Comparison of ENCODE assay signal across 28 cellular contexts in the genomic region with DNA sequence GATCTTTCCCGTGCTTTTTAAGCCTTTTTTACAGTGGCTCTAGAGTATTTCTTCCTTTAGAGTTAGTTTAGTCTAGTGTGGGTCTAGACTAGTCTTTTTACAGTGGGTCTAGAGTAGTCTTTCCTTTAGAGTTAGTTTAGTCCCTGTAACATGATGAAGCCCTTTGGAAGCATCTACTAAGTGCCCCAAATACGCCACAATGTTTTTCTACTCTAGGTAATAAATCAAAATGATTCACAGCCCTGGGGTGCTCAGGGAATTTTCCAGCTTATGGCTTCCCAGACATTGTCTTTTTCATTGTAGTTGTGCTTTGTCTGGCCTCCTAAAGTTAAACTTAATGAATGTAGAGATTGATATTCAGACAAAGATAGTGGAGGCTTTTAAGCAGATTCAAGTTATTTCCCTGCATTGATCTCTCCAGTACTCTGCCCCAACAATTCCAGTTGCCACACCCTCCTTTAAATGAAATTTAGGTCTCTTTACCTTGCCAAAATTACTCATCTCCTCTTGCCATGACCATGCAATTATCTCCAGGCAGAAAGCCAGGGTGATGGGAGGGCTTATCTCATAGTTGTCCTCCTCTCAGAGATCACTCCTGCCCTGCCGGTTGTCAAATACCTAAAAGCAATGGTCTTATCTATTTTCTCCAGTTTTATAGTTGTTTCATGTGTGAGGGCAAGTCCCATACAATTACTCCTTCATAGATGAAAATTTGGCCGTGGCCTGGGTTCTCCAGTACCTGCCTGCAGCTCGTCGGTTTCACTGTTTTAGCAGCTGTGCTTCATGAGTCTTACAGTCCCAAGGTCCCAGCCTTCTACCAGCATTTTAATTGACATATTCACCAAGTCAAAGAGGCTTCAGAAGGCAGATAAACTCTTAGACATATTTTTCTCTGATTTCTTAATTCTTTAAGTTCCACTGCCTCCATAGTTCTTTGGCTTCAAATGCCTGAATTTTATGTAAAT.
DNase-seq lines count a peak whose midpoint lies in the region; ATAC-seq and TF ChIP-seq lines count a peak whose summit lies in the region.
"Had no signal": no experiment of that assay in that cellular context is flagged by ENCODE, and none has a peak within 500 bp of the region (broad histone marks: within the 10 kb centered on the region; RNA-seq: fewer than 3 reads in every experiment).

No MANE protein-coding gene starts in this region.

- BruUV-seq in A673 (replicated peaks; lab: Mats Ljungman, UMichigan) = no TSS peak

- H3K4me1 Mint-ChIP-seq in activated CD4-positive, alpha-beta memory T cell treated with anti-CD3 and anti-CD28 coated beads for 36 hours (ENCODE audit: low read depth) = no peaks in the 10 kb centered on the region
- H3K4me1 Mint-ChIP-seq: activated CD4-positive, alpha-beta T cell treated with anti-CD3 and anti-CD28 coated beads, Interleukin-2, amount 10 ng/mL, durations not matched to agents 24 days and 14 days; CD14-positive monocyte; natural killer cell; stimulated activated memory B cell treated with anti-CD40 and anti-IgM and Interleukin-4, amounts not matched to agents 10 μg/mL and 1 μg/mL and 100 μg/mL, for 72 hours had no signal

- POLR2A ChIA-PET in A673 (lab: Charles Lee; ENCODE audit: low non-redundant PET) = no interaction called here
- POLR2A ChIA-PET in activated CD4-positive, alpha-beta memory T cell treated with anti-CD3 and anti-CD28 coated beads for 36 hours (lab: Charles Lee) = no interaction called here

- H3K27ac ChIP-seq in A673 (ENCODE audit: low read depth, low read length, poor library complexity, severe bottlenecking) (no peak overlapping the region), RWPE2 (ENCODE audit: poor library complexity, severe bottlenecking) (no peak overlapping the region)
- H3K27ac ChIP-seq: coronary artery, esophagus squamous epithelium, pancreas, Peyer's patch, vagina, WERI-Rb-1 had no signal

- H3K4me1 ChIP-seq in A673 (ENCODE audit: insufficient read depth, low read length, poor library complexity, severe bottlenecking) = peaks cover 4% of the 10 kb centered on the region
- H3K4me1 ChIP-seq in RWPE2 (ENCODE audit: insufficient read depth, poor library complexity, severe bottlenecking) = no peaks in the 10 kb centered on the region
- H3K4me1 ChIP-seq: esophagus squamous epithelium, pancreas, Peyer's patch, vagina had no signal

- H3K4me3 ChIP-seq in A673 (ENCODE audit: low read depth, low read length, poor library complexity, severe bottlenecking) (no peak overlapping the region), RWPE2 (ENCODE audit: severe bottlenecking) (no peak overlapping the region), fibroblast of mammary gland (ENCODE audit: control insufficient read depth, low read depth, low read length) (no peak overlapping the region)
- H3K4me3 ChIP-seq: coronary artery, esophagus squamous epithelium, pancreas, Peyer's patch, vagina had no signal

- intact Hi-C loops in A673 (cut with micrococcal nuclease; ENCODE audit: unreplicated experiment) = no loop called here
- intact Hi-C loops in activated CD4-positive, alpha-beta memory T cell treated with anti-CD3 and anti-CD28 coated beads for 36 hours (cut with micrococcal nuclease) = no loop called here

- ATAC-seq in RWPE2 (ENCODE audit: low read depth) (peak; percentile 19; the same call in 1 of the 3 replicates), HG02970 (IDR thresholded peaks at IDR 0.05; ENCODE audit: low FRiP score, unreplicated experiment) (no peak)
- ATAC-seq: activated T-cell treated with anti-CD3 and anti-CD28 coated beads, Interleukin-2, amount 50 U/mL, for 72 hours; effector memory CD8-positive, alpha-beta T cell; natural killer cell; pancreas; stimulated activated memory B cell treated with anti-CD40 and anti-IgM and Interleukin-4, amounts not matched to agents 10 μg/mL and 1 μg/mL and 100 μg/mL, for 72 hours had no signal

- H3K9me3 ChIP-seq in A673 (ENCODE audit: low read depth, low read length, poor library complexity, severe bottlenecking) (no peaks in the 10 kb centered on the region), RWPE2 (ENCODE audit: severe bottlenecking) (no peaks in the 10 kb centered on the region)
- H3K9me3 ChIP-seq: esophagus squamous epithelium, pancreas, Peyer's patch, vagina had no signal

- no peak overlapping the region for H3K27ac Mint-ChIP-seq in activated CD4-positive, alpha-beta memory T cell treated with anti-CD3 and anti-CD28 coated beads for 36 hours
- H3K27ac Mint-ChIP-seq: activated CD4-positive, alpha-beta T cell treated with anti-CD3 and anti-CD28 coated beads, Interleukin-2, amount 10 ng/mL, durations not matched to agents 24 days and 14 days; activated naive CD4-positive, alpha-beta T cell treated with anti-CD3 and anti-CD28 coated beads for 36 hours; activated T-cell treated with anti-CD3 and anti-CD28 coated beads, Interleukin-2, amount 50 U/mL, for 72 hours; CD14-positive monocyte; effector memory CD8-positive, alpha-beta T cell; natural killer cell; stimulated activated memory B cell treated with anti-CD40 and anti-IgM and Interleukin-4, amounts not matched to agents 10 μg/mL and 1 μg/mL and 100 μg/mL, for 72 hours; T-helper 1 cell treated with Interleukin-12 subunit alpha and Interleukin-12 subunit beta and Interleukin-4 antibody, amounts not matched to agents 30 μg/mL and 1 μg/mL, for 36 hours had no signal

- no peaks in the 10 kb centered on the region for H3K27me3 Mint-ChIP-seq in activated CD4-positive, alpha-beta memory T cell treated with anti-CD3 and anti-CD28 coated beads for 36 hours
- H3K27me3 Mint-ChIP-seq: activated CD4-positive, alpha-beta T cell treated with anti-CD3 and anti-CD28 coated beads, Interleukin-2, amount 10 ng/mL, durations not matched to agents 24 days and 14 days; effector memory CD8-positive, alpha-beta T cell; stimulated activated memory B cell treated with anti-CD40 and anti-IgM and Interleukin-4, amounts not matched to agents 10 μg/mL and 1 μg/mL and 100 μg/mL, for 72 hours had no signal

- H3K27me3 ChIP-seq in A673 (replicated peaks; ENCODE audit: insufficient read depth, low read depth, low read length, poor library complexity) (no peaks in the 10 kb centered on the region), RWPE2 (ENCODE audit: insufficient read depth, poor library complexity, severe bottlenecking) (peaks cover 15% of the 10 kb centered on the region)
- H3K27me3 ChIP-seq: esophagus squamous epithelium, pancreas, Peyer's patch, vagina had no signal

- CTCF ChIA-PET in A673 (lab: Charles Lee) = no interaction called here
- CTCF ChIA-PET in activated CD4-positive, alpha-beta memory T cell treated with anti-CD3 and anti-CD28 coated beads for 36 hours (lab: Charles Lee) = no interaction called here

- H3K36me3 Mint-ChIP-seq in activated CD4-positive, alpha-beta memory T cell treated with anti-CD3 and anti-CD28 coated beads for 36 hours = no peaks in the 10 kb centered on the region
- H3K36me3 Mint-ChIP-seq: CD14-positive monocyte; natural killer cell; stimulated activated memory B cell treated with anti-CD40 and anti-IgM and Interleukin-4, amounts not matched to agents 10 μg/mL and 1 μg/mL and 100 μg/mL, for 72 hours had no signal

- TF ChIP-seq CTCF in A673 (conservative IDR thresholded peaks at IDR 0.05; ENCODE audit: low read depth, low read length) (no peak), RWPE2 (IDR thresholded peaks at IDR 0.05; ENCODE audit: poor library complexity, severe bottlenecking) (no peak), fibroblast of mammary gland (conservative IDR thresholded peaks at IDR 0.05; ENCODE audit: control insufficient read depth, insufficient read depth, low read depth, low read length) (no peak)

- H3K36me3 ChIP-seq in A673 (ENCODE audit: insufficient read depth, low read length, poor library complexity, severe bottlenecking) (no peaks in the 10 kb centered on the region), RWPE2 (ENCODE audit: low read depth) (no peaks in the 10 kb centered on the region)
- H3K36me3 ChIP-seq: esophagus squamous epithelium, pancreas, Peyer's patch, vagina, WERI-Rb-1 had no signal

- no peaks in the 10 kb centered on the region for H3K9me3 Mint-ChIP-seq in activated CD4-positive, alpha-beta memory T cell treated with anti-CD3 and anti-CD28 coated beads for 36 hours
- H3K9me3 Mint-ChIP-seq: activated CD4-positive, alpha-beta T cell treated with anti-CD3 and anti-CD28 coated beads, Interleukin-2, amount 10 ng/mL, durations not matched to agents 24 days and 14 days; activated naive CD4-positive, alpha-beta T cell treated with anti-CD3 and anti-CD28 coated beads for 36 hours; stimulated activated memory B cell treated with anti-CD40 and anti-IgM and Interleukin-4, amounts not matched to agents 10 μg/mL and 1 μg/mL and 100 μg/mL, for 72 hours; T-helper 1 cell treated with Interleukin-12 subunit alpha and Interleukin-12 subunit beta and Interleukin-4 antibody, amounts not matched to agents 30 μg/mL and 1 μg/mL, for 36 hours had no signal

- no peak overlapping the region for H3K4me3 Mint-ChIP-seq in activated CD4-positive, alpha-beta memory T cell treated with anti-CD3 and anti-CD28 coated beads for 36 hours
- H3K4me3 Mint-ChIP-seq: activated CD4-positive, alpha-beta T cell treated with anti-CD3 and anti-CD28 coated beads, Interleukin-2, amount 10 ng/mL, durations not matched to agents 24 days and 14 days; activated naive CD4-positive, alpha-beta T cell treated with anti-CD3 and anti-CD28 coated beads for 36 hours; activated T-cell treated with anti-CD3 and anti-CD28 coated beads, Interleukin-2, amount 50 U/mL, for 72 hours; CD14-positive monocyte; effector memory CD8-positive, alpha-beta T cell; natural killer cell; stimulated activated memory B cell treated with anti-CD40 and anti-IgM and Interleukin-4, amounts not matched to agents 10 μg/mL and 1 μg/mL and 100 μg/mL, for 72 hours; T-helper 1 cell treated with Interleukin-12 subunit alpha and Interleukin-12 subunit beta and Interleukin-4 antibody, amounts not matched to agents 30 μg/mL and 1 μg/mL, for 36 hours had no signal

- DNase-seq in A673 (ENCODE audit: low spot score) (peak; percentile 6), HS-5 (ENCODE audit: low read depth) (peak; percentile 4), RWPE2 (ENCODE audit: low spot score) (no peak), fibroblast of mammary gland (ENCODE audit: low read depth) (peak; percentile 2), NCI-H526 treated with DMSO at 0.1 percent for 48 hours (lab: John Stamatoyannopoulos, UW) (no peak)
- no peak for DNase-seq in stimulated activated naive CD4-positive, alpha-beta T cell (lab: John Stamatoyannopoulos, UW)
- no peak for DNase-seq in activated CD4-positive, alpha-beta memory T cell treated with anti-CD3 and anti-CD28 coated beads for 36 hours
- DNase-seq: activated CD4-positive, alpha-beta T cell treated with anti-CD3 and anti-CD28 coated beads, Interleukin-2, amount 10 ng/mL, durations not matched to agents 24 days and 14 days; activated naive CD4-positive, alpha-beta T cell treated with anti-CD3 and anti-CD28 coated beads for 36 hours; activated T-cell treated with anti-CD3 and anti-CD28 coated beads, Interleukin-2, amount 50 U/mL, for 72 hours; effector memory CD8-positive, alpha-beta T cell; esophagus squamous epithelium; natural killer cell; NCI-H1092; NCI-H2029; NCI-H345; NK-92 treated with Interleukin-12 subunit alpha and Interleukin-12 subunit beta, amount 100 ng/mL, for 24 hours; pancreas; Peyer's patch; right cardiac atrium; stimulated activated CD4-positive, alpha-beta T cell treated with anti-CD3 and anti-CD28 coated beads, Interleukin-4, amount 100 ng/mL, for 1 hour; WERI-Rb-1 had no signal

Comparison
In these comparisons a context has a peak if more than half of its experiments do, and no peak if none do; other contexts are left out.
1. DNase-seq: peak in A673 (single experiment), HS-5 (single experiment) and fibroblast of mammary gland (single experiment); none in RWPE2 (single experiment), stimulated activated naive CD4-positive, alpha-beta T cell (0 of 6), NCI-H526 treated with DMSO at 0.1 percent for 48 hours (single experiment) and activated CD4-positive, alpha-beta memory T cell treated with anti-CD3 and anti-CD28 coated beads for 36 hours (single experiment).